Comparison of ENCODE assay signal across 4 cellular contexts in the genomic region with DNA sequence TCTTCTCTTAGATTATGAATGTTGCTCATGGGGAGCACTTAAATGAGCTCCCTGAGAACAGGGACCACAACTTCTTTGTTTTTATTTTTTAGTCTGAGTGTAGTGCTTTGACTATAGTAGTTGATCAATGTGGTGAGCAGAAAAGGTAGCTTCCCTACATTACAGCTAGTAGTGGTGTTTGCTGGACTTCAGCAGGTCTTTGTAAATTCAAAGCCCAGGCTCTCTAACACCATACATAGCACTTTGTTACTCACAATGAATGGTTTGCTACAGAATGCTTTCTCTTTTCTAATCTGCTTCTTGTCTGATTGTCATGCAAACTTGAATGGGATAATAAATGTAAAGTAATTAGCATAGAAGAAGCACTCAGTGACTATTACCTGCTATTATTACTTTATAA. TPM values are rescaled to one million over a fixed set of nuclear protein-coding genes. Genes with fewer than 3 reads are reported as not detected.
"Had no signal": no experiment of that assay in that cellular context is flagged by ENCODE, and none has a peak within 500 bp of the region (broad histone marks: within the 10 kb centered on the region; RNA-seq: fewer than 3 reads in every experiment).

No MANE protein-coding gene starts in this region.

RNA-seq across cellular contexts. Expression of gene PGM5, which starts 55.4 kb away (rescaled TPM):
- total RNA-seq: naive thymus-derived CD8-positive, alpha-beta T cell; natural killer cell treated with Interleukin-12 subunit alpha and Interleukin-12 subunit beta and Interleukin-15 and Interleukin-18, amount 100 ng/mL, for 72 hours; osteocyte had no signal
- polyA plus RNA-seq: naive thymus-derived CD8-positive, alpha-beta T cell; neural cell had no signal
